In the genomic region with DNA sequence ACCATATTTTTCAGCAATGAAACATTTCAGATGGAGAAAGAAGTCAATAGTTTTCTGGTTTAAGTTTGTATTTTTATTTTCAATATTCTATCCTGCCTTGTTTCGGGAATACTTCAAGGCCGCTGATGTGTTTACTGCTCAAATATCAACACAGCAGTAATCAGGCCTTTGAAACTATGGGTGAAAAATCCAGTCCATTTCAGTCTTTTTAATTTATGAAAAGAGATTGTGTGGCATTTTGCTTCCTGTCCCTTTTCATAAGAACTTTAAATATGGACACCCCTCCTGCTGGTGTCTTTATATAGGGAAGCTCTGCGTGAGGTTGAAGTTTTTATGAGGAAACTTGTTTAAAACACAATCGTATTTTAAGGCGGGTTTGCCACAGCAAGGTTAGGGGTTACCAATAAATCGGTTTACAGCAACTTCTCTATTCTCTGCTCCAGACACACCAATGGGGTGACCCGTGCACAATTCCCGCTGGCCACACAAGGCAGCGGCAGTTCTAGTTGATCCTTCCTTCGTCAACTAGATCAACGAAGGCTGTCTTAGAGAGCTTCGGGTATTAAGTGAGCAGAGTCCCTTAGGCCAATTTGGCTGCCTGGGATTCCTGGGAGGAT, we compare ENCODE assay signal across 8 cellular contexts. TPM values are rescaled to one million over a fixed set of nuclear protein-coding genes. Genes with fewer than 3 reads are reported as not detected.
DNase-seq lines count a peak whose midpoint lies in the region; ATAC-seq, FAIRE-seq and TF ChIP-seq lines count a peak whose summit lies in the region.

No MANE protein-coding gene starts in this region.

- peak overlapping the region; percentile 86 for H3K4me2 ChIP-seq in trophoblast cell (ENCODE audit: low read length)

- H3K36me3 ChIP-seq in heart left ventricle (no peaks in the 10 kb centered on the region), trophoblast cell (ENCODE audit: control insufficient read depth in 1 of 2, insufficient read depth in 2 of 2, low read length in 2 of 2) (no peaks in the 10 kb centered on the region)

- no peak overlapping the region for H4K12ac ChIP-seq in trophoblast cell (ENCODE audit: low read depth, low read length)

- peak overlapping the region; percentile 90 to 97 (median 94) for H3K27ac ChIP-seq in heart left ventricle
- peak overlapping the region; percentile 96 for H3K27ac ChIP-seq in trophoblast cell (ENCODE audit: low read depth, low read length)

- H3K18ac ChIP-seq in trophoblast cell (ENCODE audit: low read length): no peak overlapping the region

- no peak overlapping the region for H4K8ac ChIP-seq in trophoblast cell (ENCODE audit: low read depth, low read length)

- H2AFZ ChIP-seq in trophoblast cell (ENCODE audit: insufficient read depth, low read length, poor library complexity): no peak overlapping the region

- DNase-seq in ELR (ENCODE audit: low read depth) (peak; percentile 51), heart left ventricle (peak in 2 of 5 donors; percentile 27 to 38), trophoblast cell (no peak), NCI-H345 treated with DMSO at 0.1 percent for 48 hours (lab: John Stamatoyannopoulos, UW; ENCODE audit: unreplicated experiment) (no peak), KG1 (lab: John Stamatoyannopoulos, UW) (no peak), SW480 (ENCODE audit: low spot score) (no peak)
- DNase-seq in activated CD4-positive, CD25-positive, alpha-beta regulatory T cell (lab: John Stamatoyannopoulos, UW): no peak

- H3K79me2 ChIP-seq in trophoblast cell (ENCODE audit: control insufficient read depth, insufficient read depth, low read length, poor library complexity): peaks cover 19% of the 10 kb centered on the region

- peak in 3 of 4 donors; percentile 2 to 8 (median 2) for ATAC-seq in heart left ventricle

- H3K9me3 ChIP-seq in heart left ventricle: no peaks in the 10 kb centered on the region
- H3K9me3 ChIP-seq in trophoblast cell (ENCODE audit: insufficient read depth, low read depth, low read length): no peaks in the 10 kb centered on the region

- no peak for TF ChIP-seq POLR2A in heart left ventricle (IDR thresholded peaks at IDR 0.05)

- H2BK120ac ChIP-seq in trophoblast cell (ENCODE audit: insufficient read depth, low read length, poor library complexity): peak overlapping the region; percentile 6

- peaks cover 0 to 12% (median 0%) of the 10 kb centered on the region in 9 donors for H3K27me3 ChIP-seq in heart left ventricle
- no peaks in the 10 kb centered on the region for H3K27me3 ChIP-seq in trophoblast cell (ENCODE audit: insufficient read depth, low read length)

- TF ChIP-seq CTCF in heart left ventricle (IDR thresholded peaks at IDR 0.05): no peak

- H2BK5ac ChIP-seq in trophoblast cell (ENCODE audit: low read depth, low read length, poor library complexity): no peak overlapping the region

- H3K14ac ChIP-seq in trophoblast cell (ENCODE audit: low read length): no peak overlapping the region

- H2AK5ac ChIP-seq in trophoblast cell (ENCODE audit: low read length): no peak overlapping the region

- H3K23ac ChIP-seq in trophoblast cell (ENCODE audit: low read length): no peak overlapping the region

- H3K9ac ChIP-seq in trophoblast cell (ENCODE audit: low read length): no peak overlapping the region

- WGBS in heart left ventricle, 4 donors: 37 to 59% (median 48%) methylated on average over 12 of the region's 12 CpGs
- no CpG with 5 or more reads among the region's 12 CpGs for WGBS in trophoblast cell (ENCODE audit: extremely low coverage, insufficient coverage, insufficient read length)

- peak overlapping the region; percentile 9 for H2BK12ac ChIP-seq in trophoblast cell (ENCODE audit: low read length)

- peaks cover 20% of the 10 kb centered on the region for H3K79me1 ChIP-seq in trophoblast cell (ENCODE audit: low read length)

- intact Hi-C loops in heart left ventricle (cut with DNase I): loop anchor here (2.0 to 10.0 kb wide), 7 partner anchors 45 to 152 kb away; no protein-coding TSS in a partner anchor

- H3K4ac ChIP-seq in trophoblast cell (ENCODE audit: low read depth, low read length): no peak overlapping the region

- peak; percentile 36 for FAIRE-seq in TTC549 (lab: Jason Lieb, UNC)

- peaks cover 0 to 50% (median 25%) of the 10 kb centered on the region in 12 donors for H3K4me1 ChIP-seq in heart left ventricle
- H3K4me1 ChIP-seq in trophoblast cell (ENCODE audit: control insufficient read depth in 1 of 2, insufficient read depth in 2 of 2, low read length in 2 of 2): peaks cover 0 to under 1% of the 10 kb centered on the region in 2 experiments

- H3K4me3 ChIP-seq in heart left ventricle (peak overlapping the region in 11 of 12 donors; percentile 78 to 93 (median 87)), trophoblast cell (ENCODE audit: low read depth, low read length) (no peak overlapping the region)

- peak overlapping the region; percentile 86 for H4K91ac ChIP-seq in trophoblast cell (ENCODE audit: low read depth, low read length)

RNA-seq across cellular contexts. Expression of gene TANC1, which starts 1.2 kb away (rescaled TPM):
- total RNA-seq in heart left ventricle: 10 to 100 TPM; 41.2 to 91.1 (median 74.0) TPM
- polyA plus RNA-seq in heart left ventricle: 10 to 100 TPM; 26.6 to 43.8 TPM
- 20.5 and 20.8 TPM in 2 replicates for polyA plus RNA-seq in trophoblast cell (2013)
